1 cellular context compared by ENCODE assay signal in the genomic region with DNA sequence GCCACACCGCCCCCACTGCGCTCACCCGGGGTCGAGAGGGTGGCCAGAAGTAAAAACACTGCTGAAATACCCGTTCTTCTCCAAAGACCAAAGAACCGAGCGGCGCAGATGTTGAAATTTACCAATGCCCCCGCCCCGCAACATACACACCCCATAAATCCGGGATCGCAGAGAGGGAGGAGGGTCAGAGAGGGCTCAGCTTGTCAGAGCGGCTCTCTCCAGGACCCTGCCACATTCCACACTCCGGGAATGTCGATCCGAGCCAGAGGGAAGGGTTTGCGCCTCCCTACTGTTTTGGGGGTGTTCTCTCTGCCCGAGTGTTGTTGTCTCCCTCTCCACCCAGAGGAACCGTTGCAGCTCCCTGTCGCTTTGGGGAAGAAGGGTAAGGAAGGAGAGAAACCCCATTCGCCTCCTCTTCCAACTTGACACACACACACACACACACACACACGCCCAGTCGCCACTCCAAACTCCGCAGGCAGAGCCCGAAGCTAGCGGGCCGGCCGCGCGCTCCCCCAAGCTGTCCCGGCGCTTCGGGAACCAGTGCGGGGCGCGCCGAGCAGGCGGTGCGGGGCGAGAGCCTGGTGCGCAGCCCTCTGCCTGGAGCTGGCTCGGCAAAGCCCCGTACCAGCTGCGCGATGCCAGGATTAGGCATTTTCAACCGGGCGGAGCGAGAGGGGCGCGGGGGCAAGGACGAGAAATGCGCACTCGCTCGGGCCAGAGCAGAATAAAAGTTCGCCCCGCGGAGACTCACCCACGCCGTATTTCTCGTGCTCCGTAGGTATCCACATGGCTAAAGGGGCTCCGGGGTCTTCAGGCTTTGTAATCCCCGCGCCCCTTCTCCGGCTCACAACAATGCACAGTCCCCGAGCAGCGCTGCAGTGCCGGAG.
TF ChIP-seq lines count a peak whose summit lies in the region.

No MANE protein-coding gene starts in this region.

TF ChIP-seq in HEK293, 187 proteins besides CTCF, POLR2A, EP300 and RAD21 (continued from another document and continues in another):
- TF ChIP-seq, protein P1, sequence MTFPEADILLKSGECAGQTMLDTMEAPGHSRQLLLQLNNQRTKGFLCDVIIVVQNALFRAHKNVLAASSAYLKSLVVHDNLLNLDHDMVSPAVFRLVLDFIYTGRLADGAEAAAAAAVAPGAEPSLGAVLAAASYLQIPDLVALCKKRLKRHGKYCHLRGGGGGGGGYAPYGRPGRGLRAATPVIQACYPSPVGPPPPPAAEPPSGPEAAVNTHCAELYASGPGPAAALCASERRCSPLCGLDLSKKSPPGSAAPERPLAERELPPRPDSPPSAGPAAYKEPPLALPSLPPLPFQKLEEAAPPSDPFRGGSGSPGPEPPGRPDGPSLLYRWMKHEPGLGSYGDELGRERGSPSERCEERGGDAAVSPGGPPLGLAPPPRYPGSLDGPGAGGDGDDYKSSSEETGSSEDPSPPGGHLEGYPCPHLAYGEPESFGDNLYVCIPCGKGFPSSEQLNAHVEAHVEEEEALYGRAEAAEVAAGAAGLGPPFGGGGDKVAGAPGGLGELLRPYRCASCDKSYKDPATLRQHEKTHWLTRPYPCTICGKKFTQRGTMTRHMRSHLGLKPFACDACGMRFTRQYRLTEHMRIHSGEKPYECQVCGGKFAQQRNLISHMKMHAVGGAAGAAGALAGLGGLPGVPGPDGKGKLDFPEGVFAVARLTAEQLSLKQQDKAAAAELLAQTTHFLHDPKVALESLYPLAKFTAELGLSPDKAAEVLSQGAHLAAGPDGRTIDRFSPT (tag by site-specific recombination; IDR thresholded peaks at IDR 0.05) = peak; percentile 80
- TF ChIP-seq ZNF571 (tag by site-specific recombination; IDR thresholded peaks at IDR 0.05) = no peak
- no peak for TF ChIP-seq ZNF132 (tag by site-specific recombination; IDR thresholded peaks at IDR 0.05; ENCODE audit: borderline replicate concordance)
- no peak for TF ChIP-seq ZNF624 (tag by site-specific recombination; IDR thresholded peaks at IDR 0.05)
- TF ChIP-seq ZNF654 (tag by site-specific recombination; IDR thresholded peaks at IDR 0.05; ENCODE audit: low read depth) = no peak
- TF ChIP-seq ZBTB20 (tag by site-specific recombination; IDR thresholded peaks at IDR 0.05) = peak; percentile 89
- no peak for TF ChIP-seq ZNF530 (tag by site-specific recombination; IDR thresholded peaks at IDR 0.05; ENCODE audit: low read depth)
- TF ChIP-seq, protein P2, sequence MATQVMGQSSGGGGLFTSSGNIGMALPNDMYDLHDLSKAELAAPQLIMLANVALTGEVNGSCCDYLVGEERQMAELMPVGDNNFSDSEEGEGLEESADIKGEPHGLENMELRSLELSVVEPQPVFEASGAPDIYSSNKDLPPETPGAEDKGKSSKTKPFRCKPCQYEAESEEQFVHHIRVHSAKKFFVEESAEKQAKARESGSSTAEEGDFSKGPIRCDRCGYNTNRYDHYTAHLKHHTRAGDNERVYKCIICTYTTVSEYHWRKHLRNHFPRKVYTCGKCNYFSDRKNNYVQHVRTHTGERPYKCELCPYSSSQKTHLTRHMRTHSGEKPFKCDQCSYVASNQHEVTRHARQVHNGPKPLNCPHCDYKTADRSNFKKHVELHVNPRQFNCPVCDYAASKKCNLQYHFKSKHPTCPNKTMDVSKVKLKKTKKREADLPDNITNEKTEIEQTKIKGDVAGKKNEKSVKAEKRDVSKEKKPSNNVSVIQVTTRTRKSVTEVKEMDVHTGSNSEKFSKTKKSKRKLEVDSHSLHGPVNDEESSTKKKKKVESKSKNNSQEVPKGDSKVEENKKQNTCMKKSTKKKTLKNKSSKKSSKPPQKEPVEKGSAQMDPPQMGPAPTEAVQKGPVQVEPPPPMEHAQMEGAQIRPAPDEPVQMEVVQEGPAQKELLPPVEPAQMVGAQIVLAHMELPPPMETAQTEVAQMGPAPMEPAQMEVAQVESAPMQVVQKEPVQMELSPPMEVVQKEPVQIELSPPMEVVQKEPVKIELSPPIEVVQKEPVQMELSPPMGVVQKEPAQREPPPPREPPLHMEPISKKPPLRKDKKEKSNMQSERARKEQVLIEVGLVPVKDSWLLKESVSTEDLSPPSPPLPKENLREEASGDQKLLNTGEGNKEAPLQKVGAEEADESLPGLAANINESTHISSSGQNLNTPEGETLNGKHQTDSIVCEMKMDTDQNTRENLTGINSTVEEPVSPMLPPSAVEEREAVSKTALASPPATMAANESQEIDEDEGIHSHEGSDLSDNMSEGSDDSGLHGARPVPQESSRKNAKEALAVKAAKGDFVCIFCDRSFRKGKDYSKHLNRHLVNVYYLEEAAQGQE (tag by site-specific recombination; IDR thresholded peaks at IDR 0.05) = no peak
- no peak for TF ChIP-seq ZNF623 (tag by site-specific recombination; IDR thresholded peaks at IDR 0.05)
- TF ChIP-seq ZNF791 (tag by site-specific recombination; IDR thresholded peaks at IDR 0.05) = no peak
- TF ChIP-seq HOXD13 (CRISPR knock-in tag; IDR thresholded peaks at IDR 0.05; ENCODE audit: borderline replicate concordance) = peak; percentile 30; the same call in 1 of the 2 replicates
- TF ChIP-seq ZNF19 (tag by site-specific recombination; IDR thresholded peaks at IDR 0.05; ENCODE audit: low read depth) = no peak
- no peak for TF ChIP-seq ZNF548 (tag by site-specific recombination; IDR thresholded peaks at IDR 0.05)
- peak; percentile 14; the same call in 1 of the 2 replicates for TF ChIP-seq ZNF416 (tag by site-specific recombination; IDR thresholded peaks at IDR 0.05)
- TF ChIP-seq, protein P3, sequence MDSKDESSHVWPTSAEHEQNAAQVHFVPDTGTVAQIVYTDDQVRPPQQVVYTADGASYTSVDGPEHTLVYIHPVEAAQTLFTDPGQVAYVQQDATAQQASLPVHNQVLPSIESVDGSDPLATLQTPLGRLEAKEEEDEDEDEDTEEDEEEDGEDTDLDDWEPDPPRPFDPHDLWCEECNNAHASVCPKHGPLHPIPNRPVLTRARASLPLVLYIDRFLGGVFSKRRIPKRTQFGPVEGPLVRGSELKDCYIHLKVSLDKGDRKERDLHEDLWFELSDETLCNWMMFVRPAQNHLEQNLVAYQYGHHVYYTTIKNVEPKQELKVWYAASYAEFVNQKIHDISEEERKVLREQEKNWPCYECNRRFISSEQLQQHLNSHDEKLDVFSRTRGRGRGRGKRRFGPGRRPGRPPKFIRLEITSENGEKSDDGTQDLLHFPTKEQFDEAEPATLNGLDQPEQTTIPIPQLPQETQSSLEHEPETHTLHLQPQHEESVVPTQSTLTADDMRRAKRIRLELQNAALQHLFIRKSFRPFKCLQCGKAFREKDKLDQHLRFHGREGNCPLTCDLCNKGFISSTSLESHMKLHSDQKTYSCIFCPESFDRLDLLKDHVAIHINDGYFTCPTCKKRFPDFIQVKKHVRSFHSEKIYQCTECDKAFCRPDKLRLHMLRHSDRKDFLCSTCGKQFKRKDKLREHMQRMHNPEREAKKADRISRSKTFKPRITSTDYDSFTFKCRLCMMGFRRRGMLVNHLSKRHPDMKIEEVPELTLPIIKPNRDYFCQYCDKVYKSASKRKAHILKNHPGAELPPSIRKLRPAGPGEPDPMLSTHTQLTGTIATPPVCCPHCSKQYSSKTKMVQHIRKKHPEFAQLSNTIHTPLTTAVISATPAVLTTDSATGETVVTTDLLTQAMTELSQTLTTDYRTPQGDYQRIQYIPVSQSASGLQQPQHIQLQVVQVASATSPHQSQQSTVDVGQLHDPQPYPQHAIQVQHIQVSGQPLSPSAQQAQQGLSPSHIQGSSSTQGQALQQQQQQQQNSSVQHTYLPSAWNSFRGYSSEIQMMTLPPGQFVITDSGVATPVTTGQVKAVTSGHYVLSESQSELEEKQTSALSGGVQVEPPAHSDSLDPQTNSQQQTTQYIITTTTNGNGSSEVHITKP (tag by site-specific recombination; IDR thresholded peaks at IDR 0.05) = peak; percentile 99
- no peak for TF ChIP-seq KLF1 (tag by site-specific recombination; IDR thresholded peaks at IDR 0.05)
- TF ChIP-seq ZNF324 (tag by site-specific recombination; IDR thresholded peaks at IDR 0.05) = 0 out of 2 replicates have a peak, but pooled peaks have one; percentile 9
- peak; percentile 41; the same call in 1 of the 2 replicates for TF ChIP-seq ZNF24 (tag by site-specific recombination; IDR thresholded peaks at IDR 0.05)
- TF ChIP-seq, protein P4, sequence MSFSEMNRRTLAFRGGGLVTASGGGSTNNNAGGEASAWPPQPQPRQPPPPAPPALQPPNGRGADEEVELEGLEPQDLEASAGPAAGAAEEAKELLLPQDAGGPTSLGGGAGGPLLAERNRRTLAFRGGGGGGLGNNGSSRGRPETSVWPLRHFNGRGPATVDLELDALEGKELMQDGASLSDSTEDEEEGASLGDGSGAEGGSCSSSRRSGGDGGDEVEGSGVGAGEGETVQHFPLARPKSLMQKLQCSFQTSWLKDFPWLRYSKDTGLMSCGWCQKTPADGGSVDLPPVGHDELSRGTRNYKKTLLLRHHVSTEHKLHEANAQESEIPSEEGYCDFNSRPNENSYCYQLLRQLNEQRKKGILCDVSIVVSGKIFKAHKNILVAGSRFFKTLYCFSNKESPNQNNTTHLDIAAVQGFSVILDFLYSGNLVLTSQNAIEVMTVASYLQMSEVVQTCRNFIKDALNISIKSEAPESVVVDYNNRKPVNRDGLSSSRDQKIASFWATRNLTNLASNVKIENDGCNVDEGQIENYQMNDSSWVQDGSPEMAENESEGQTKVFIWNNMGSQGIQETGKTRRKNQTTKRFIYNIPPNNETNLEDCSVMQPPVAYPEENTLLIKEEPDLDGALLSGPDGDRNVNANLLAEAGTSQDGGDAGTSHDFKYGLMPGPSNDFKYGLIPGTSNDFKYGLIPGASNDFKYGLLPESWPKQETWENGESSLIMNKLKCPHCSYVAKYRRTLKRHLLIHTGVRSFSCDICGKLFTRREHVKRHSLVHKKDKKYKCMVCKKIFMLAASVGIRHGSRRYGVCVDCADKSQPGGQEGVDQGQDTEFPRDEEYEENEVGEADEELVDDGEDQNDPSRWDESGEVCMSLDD (tag by site-specific recombination; IDR thresholded peaks at IDR 0.05) = peak; percentile 69
- TF ChIP-seq, protein P5, sequence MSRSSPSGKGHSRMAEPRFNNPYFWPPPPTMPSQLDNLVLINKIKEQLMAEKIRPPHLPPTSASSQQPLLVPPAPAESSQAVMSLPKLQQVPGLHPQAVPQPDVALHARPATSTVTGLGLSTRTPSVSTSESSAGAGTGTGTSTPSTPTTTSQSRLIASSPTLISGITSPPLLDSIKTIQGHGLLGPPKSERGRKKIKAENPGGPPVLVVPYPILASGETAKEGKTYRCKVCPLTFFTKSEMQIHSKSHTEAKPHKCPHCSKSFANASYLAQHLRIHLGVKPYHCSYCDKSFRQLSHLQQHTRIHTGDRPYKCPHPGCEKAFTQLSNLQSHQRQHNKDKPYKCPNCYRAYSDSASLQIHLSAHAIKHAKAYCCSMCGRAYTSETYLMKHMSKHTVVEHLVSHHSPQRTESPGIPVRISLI (tag by site-specific recombination; IDR thresholded peaks at IDR 0.05) = no peak
- no peak for TF ChIP-seq ZNF596 (tag by site-specific recombination; IDR thresholded peaks at IDR 0.05)
- TF ChIP-seq ZNF501 (tag by site-specific recombination; IDR thresholded peaks at IDR 0.05) = peak; percentile 42; the same call in 1 of the 2 replicates
- TF ChIP-seq ZNF354C (tag by site-specific recombination; IDR thresholded peaks at IDR 0.05; ENCODE audit: borderline replicate concordance, low read depth) = no peak
- TF ChIP-seq ZNF610 (tag by site-specific recombination; IDR thresholded peaks at IDR 0.05; ENCODE audit: borderline replicate concordance) = 0 out of 2 replicates have a peak, but pooled peaks have one; percentile 49
- TF ChIP-seq ZNF514 (tag by site-specific recombination; IDR thresholded peaks at IDR 0.05) = no peak
- no peak for TF ChIP-seq ZNF37A (tag by site-specific recombination; IDR thresholded peaks at IDR 0.05)
- no peak for TF ChIP-seq GLIS2 (tag by site-specific recombination; IDR thresholded peaks at IDR 0.05)
- TF ChIP-seq ZBTB1 (tag by site-specific recombination; IDR thresholded peaks at IDR 0.05) = peak; percentile 65
- TF ChIP-seq, protein P6, sequence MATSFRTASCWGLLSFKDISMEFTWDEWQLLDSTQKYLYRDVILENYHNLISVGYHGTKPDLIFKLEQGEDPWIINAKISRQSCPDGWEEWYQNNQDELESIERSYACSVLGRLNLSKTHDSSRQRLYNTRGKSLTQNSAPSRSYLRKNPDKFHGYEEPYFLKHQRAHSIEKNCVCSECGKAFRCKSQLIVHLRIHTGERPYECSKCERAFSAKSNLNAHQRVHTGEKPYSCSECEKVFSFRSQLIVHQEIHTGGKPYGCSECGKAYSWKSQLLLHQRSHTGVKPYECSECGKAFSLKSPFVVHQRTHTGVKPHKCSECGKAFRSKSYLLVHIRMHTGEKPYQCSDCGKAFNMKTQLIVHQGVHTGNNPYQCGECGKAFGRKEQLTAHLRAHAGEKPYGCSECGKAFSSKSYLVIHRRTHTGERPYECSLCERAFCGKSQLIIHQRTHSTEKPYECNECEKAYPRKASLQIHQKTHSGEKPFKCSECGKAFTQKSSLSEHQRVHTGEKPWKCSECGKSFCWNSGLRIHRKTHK (tag by site-specific recombination; IDR thresholded peaks at IDR 0.05) = no peak
- TF ChIP-seq, protein P7, sequence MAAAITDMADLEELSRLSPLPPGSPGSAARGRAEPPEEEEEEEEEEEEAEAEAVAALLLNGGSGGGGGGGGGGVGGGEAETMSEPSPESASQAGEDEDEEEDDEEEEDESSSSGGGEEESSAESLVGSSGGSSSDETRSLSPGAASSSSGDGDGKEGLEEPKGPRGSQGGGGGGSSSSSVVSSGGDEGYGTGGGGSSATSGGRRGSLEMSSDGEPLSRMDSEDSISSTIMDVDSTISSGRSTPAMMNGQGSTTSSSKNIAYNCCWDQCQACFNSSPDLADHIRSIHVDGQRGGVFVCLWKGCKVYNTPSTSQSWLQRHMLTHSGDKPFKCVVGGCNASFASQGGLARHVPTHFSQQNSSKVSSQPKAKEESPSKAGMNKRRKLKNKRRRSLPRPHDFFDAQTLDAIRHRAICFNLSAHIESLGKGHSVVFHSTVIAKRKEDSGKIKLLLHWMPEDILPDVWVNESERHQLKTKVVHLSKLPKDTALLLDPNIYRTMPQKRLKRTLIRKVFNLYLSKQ (tag by site-specific recombination; IDR thresholded peaks at IDR 0.05; ENCODE audit: borderline replicate concordance) = no peak
- 0 out of 2 replicates have a peak, but pooled peaks have one; percentile 11 for TF ChIP-seq BCL11B (tag by site-specific recombination; IDR thresholded peaks at IDR 0.05; ENCODE audit: low read depth)
- no peak for TF ChIP-seq ZNF274 (IDR thresholded peaks at IDR 0.05; ENCODE audit: low read length)
- no peak for TF ChIP-seq ZNF274 (tag by site-specific recombination; IDR thresholded peaks at IDR 0.05; ENCODE audit: borderline replicate concordance)
- TF ChIP-seq, protein P8, sequence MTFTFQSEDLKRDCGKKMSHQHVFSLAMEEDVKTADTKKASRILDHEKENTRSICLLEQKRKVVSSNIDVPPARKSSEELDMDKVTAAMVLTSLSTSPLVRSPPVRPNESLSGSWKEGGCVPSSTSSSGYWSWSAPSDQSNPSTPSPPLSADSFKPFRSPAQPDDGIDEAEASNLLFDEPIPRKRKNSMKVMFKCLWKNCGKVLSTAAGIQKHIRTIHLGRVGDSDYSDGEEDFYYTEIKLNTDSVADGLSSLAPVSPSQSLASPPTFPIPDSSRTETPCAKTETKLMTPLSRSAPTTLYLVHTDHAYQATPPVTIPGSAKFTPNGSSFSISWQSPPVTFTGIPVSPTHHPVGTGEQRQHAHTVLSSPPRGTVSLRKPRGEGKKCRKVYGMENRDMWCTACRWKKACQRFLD (tag by site-specific recombination; IDR thresholded peaks at IDR 0.05) = no peak
- TF ChIP-seq ZNF23 (tag by site-specific recombination; IDR thresholded peaks at IDR 0.05; ENCODE audit: borderline replicate concordance) = no peak
